In the genomic region with DNA sequence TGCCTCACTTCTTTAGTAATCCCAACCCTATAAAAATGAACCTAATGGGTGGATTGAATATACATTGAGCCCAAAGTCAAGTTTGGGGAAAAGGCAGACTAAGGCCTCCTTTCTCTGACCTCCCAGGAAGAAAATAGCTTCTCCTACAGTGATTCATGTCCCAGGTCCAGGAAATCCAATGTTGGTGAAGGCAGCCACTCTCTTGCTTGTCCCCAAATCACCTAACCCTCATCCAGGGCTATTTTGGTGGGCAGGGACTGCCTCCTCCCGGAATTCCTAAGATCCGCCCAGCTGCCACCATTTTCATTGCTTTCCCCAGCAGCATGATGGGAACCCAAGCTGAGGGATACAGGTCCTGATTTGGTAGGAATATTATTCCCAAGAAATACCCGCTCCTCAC, we compare ENCODE assay signal across 34 cellular contexts. TPM values are rescaled to one million over a fixed set of nuclear protein-coding genes. Genes with fewer than 3 reads are reported as not detected.
"Had no signal": no experiment of that assay in that cellular context is flagged by ENCODE, and none has a peak within 500 bp of the region (broad histone marks: within the 10 kb centered on the region; RNA-seq: fewer than 3 reads in every experiment).

No MANE protein-coding gene starts in this region.

- H3K4me1 ChIP-seq: pancreas, prostate gland had no signal

- H3K27ac ChIP-seq: neutrophil, pancreas, prostate gland, right atrium auricular region, right lobe of liver, stomach, thoracic aorta, thyroid gland, tibial nerve, upper lobe of left lung, vagina had no signal

- DNase-seq: naive thymus-derived CD8-positive, alpha-beta T cell; nephron progenitor cell; nucleus accumbens; pancreas; retina; right lobe of liver; small intestine; stimulated activated CD4-positive, alpha-beta T cell treated with anti-CD3 and anti-CD28 coated beads, Interleukin-15, amount 100 ng/mL, for 24 hours; stimulated activated CD4-positive, alpha-beta T cell treated with anti-CD3 and anti-CD28 coated beads, Interleukin-2, amount 100 ng/mL, for 24 hours; stimulated activated CD4-positive, alpha-beta T cell treated with anti-CD3 and anti-CD28 coated beads, Interleukin-2, amount 100 ng/mL, for 48 hours; stimulated activated CD4-positive, alpha-beta T cell treated with anti-CD3 and anti-CD28 coated beads, Interleukin-4, amount 100 ng/mL, for 24 hours; stimulated activated naive B cell treated with anti-CD40 and anti-IgM and Interleukin-4, amounts not matched to agents 10 μg/mL and 1 μg/mL and 100 μg/mL, for 72 hours; stimulated activated naive CD4-positive, alpha-beta T cell treated with Interleukin-2 at 50 U/mL for 16 hours; stomach; thyroid gland; trophoblast cell; upper lobe of left lung had no signal

- H3K36me3 Mint-ChIP-seq: naive thymus-derived CD8-positive, alpha-beta T cell; natural killer cell treated with Interleukin-12 subunit alpha and Interleukin-12 subunit beta and Interleukin-15 and Interleukin-18, amount 100 ng/mL, for 72 hours; stimulated activated naive B cell treated with anti-CD40 and anti-IgM and Interleukin-4, amounts not matched to agents 10 μg/mL and 1 μg/mL and 100 μg/mL, for 72 hours had no signal

- H3K36me3 ChIP-seq: pancreas, prostate gland, right atrium auricular region, right lobe of liver, thoracic aorta, thyroid gland, tibial nerve, upper lobe of left lung, vagina had no signal

- H3K9me3 Mint-ChIP-seq: naive thymus-derived CD8-positive, alpha-beta T cell; natural killer cell treated with Interleukin-12 subunit alpha and Interleukin-12 subunit beta and Interleukin-15 and Interleukin-18, amount 100 ng/mL, for 72 hours; neural crest cell; stimulated activated effector memory CD8-positive, alpha-beta T cell treated with anti-CD3 and anti-CD28 coated beads, Interleukin-12 subunit alpha, Interleukin-12 subunit beta, amount 100 ng/mL, for 72 hours; stimulated activated naive B cell treated with anti-CD40 and anti-IgM and Interleukin-4, amounts not matched to agents 10 μg/mL and 1 μg/mL and 100 μg/mL, for 72 hours; stimulated activated naive CD8-positive, alpha-beta T cell treated with anti-CD3 and anti-CD28 coated beads, Interleukin-15, Interleukin-2, amounts not matched to agents 100 ng/mL and 50 ng/mL, for 24 hours had no signal

- H3K4me3 Mint-ChIP-seq: natural killer cell treated with Interleukin-12 subunit alpha and Interleukin-12 subunit beta and Interleukin-15 and Interleukin-18, amount 100 ng/mL, for 72 hours; nephron progenitor cell; neural crest cell; stimulated activated effector memory CD8-positive, alpha-beta T cell treated with anti-CD3 and anti-CD28 coated beads, Interleukin-12 subunit alpha, Interleukin-12 subunit beta, amount 100 ng/mL, for 72 hours; stimulated activated naive B cell treated with anti-CD40 and anti-IgM and Interleukin-4, amounts not matched to agents 10 μg/mL and 1 μg/mL and 100 μg/mL, for 72 hours; stimulated activated naive CD8-positive, alpha-beta T cell treated with anti-CD3 and anti-CD28 coated beads, Interleukin-15, Interleukin-2, amounts not matched to agents 100 ng/mL and 50 ng/mL, for 24 hours had no signal

- H3K27ac Mint-ChIP-seq: naive thymus-derived CD8-positive, alpha-beta T cell; natural killer cell treated with Interleukin-12 subunit alpha and Interleukin-12 subunit beta and Interleukin-15 and Interleukin-18, amount 100 ng/mL, for 72 hours; nephron progenitor cell; stimulated activated naive B cell treated with anti-CD40 and anti-IgM and Interleukin-4, amounts not matched to agents 10 μg/mL and 1 μg/mL and 100 μg/mL, for 72 hours; stimulated activated naive CD8-positive, alpha-beta T cell treated with anti-CD3 and anti-CD28 coated beads, Interleukin-15, Interleukin-2, amounts not matched to agents 100 ng/mL and 50 ng/mL, for 24 hours had no signal

- H3K9me3 ChIP-seq: neutrophil, pancreas, prostate gland, right atrium auricular region, right lobe of liver, stomach, thoracic aorta, thyroid gland, tibial nerve, upper lobe of left lung, vagina had no signal

- H3K4me3 ChIP-seq: pancreas, prostate gland, right atrium auricular region, right lobe of liver, stomach, thoracic aorta, thyroid gland, tibial nerve, upper lobe of left lung, vagina had no signal

- H3K27me3 ChIP-seq: neutrophil, right atrium auricular region, right lobe of liver, thyroid gland, vagina had no signal

RNA-seq across cellular contexts. Expression of gene MYOG, which starts 8.4 kb away (rescaled TPM):
- total RNA-seq: naive thymus-derived CD8-positive, alpha-beta T cell; natural killer cell treated with Interleukin-12 subunit alpha and Interleukin-12 subunit beta and Interleukin-15 and Interleukin-18, amount 100 ng/mL, for 72 hours; neural crest cell; omental fat pad; osteocyte; pancreas; posterior vena cava; pulmonary artery endothelial cell; right atrium auricular region; right lobe of liver; stomach; subcutaneous adipose tissue; temporal lobe; thoracic aorta; thyroid gland; tibial nerve; upper lobe of left lung; ureter; vagina had no signal
- polyA plus RNA-seq: naive thymus-derived CD8-positive, alpha-beta T cell; small intestine; stomach had no signal

RNA-seq across cellular contexts. Expression of gene ADORA1, which starts 50.2 kb away (rescaled TPM):
- total RNA-seq: naive thymus-derived CD8-positive, alpha-beta T cell; natural killer cell treated with Interleukin-12 subunit alpha and Interleukin-12 subunit beta and Interleukin-15 and Interleukin-18, amount 100 ng/mL, for 72 hours; pulmonary artery endothelial cell; thoracic aorta had no signal
- polyA plus RNA-seq: naive thymus-derived CD8-positive, alpha-beta T cell had no signal
